In the genomic region with DNA sequence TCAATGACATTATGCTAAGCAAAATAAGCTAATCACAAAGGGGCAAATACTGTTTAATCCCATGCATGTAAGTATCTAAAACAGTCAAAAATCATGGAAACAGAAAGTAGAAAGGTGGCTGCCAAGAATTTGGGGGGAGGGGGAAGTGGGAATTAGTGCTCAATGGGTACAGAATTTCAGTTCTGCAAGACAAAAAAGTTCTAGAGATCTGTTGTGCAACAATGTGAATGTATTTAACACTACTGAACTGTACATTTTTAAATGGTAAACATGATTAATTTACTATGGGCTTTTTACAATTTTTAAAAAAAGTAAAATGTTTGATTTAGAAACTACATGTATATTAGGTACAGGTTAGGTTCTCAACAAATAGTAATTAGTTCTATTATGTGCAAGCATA, we compare ENCODE assay signal across 19 cellular contexts.
"Had no signal": no experiment of that assay in that cellular context is flagged by ENCODE, and none has a peak within 500 bp of the region (broad histone marks: within the 10 kb centered on the region; RNA-seq: fewer than 3 reads in every experiment).

No MANE protein-coding gene starts in this region.

- H3K9me3 ChIP-seq: SJSA1 had no signal

- H3K27me3 ChIP-seq: SJSA1 had no signal

- FAIRE-seq: astrocyte had no signal

- ATAC-seq: activated CD8-positive, alpha-beta memory T cell treated with anti-CD3 and anti-CD28 coated beads, Interleukin-2, amount 10 ng/mL, durations not matched to agents 7 days and 5 days; WTC11 had no signal

- H3K27ac ChIP-seq: SJSA1 had no signal

- H3K4me3 ChIP-seq: SJSA1 had no signal

- DNase-seq: activated CD4-positive, alpha-beta T cell treated with anti-CD3 and anti-CD28 coated beads for 48 hours; activated CD4-positive, alpha-beta T cell treated with anti-CD3 and anti-CD28 coated beads, Interleukin-2, amount 50 U/mL, for 4 hours; activated CD4-positive, CD25-positive, alpha-beta regulatory T cell treated with anti-CD3 and anti-CD28 coated beads, Interleukin-2, amount 50 U/mL, for 72 hours; activated CD8-positive, alpha-beta memory T cell treated with anti-CD3 and anti-CD28 coated beads, Interleukin-2, amount 10 ng/mL, durations not matched to agents 7 days and 5 days; activated effector memory CD4-positive, alpha-beta T cell treated with anti-CD3 and anti-CD28 coated beads, Interleukin-2, amount 50 U/mL, for 16 hours; activated naive CD4-positive, alpha-beta T cell treated with Interleukin-2 at 50 U/mL for 16 hours; activated T-cell treated with anti-CD3 and anti-CD28 coated beads, Interleukin-2, amount 50 U/mL, for 24 hours; amygdala; KBM-7; NCI-H1105 treated with DMSO at 0.1 percent for 48 hours; NCI-H1436 treated with DMSO at 0.1 percent for 48 hours; NCI-H187; NCI-H2081; NCI-H510A treated with DMSO at 0.1 percent for 48 hours; NCI-H69; SW 1271 had no signal

- H3K4me1 ChIP-seq: SJSA1 had no signal
